In genomic region chr5:132556511-132557424, GRCh38 we compare ENCODE assay signal across 1 cellular context.
TF ChIP-seq lines count a peak whose summit lies in the region.

Gene RAD50, plus strand, starts transcription at chr5:132556977. Its CDS starts 348 bp downstream, at chr5:132557325.

TF ChIP-seq in HEK293, 187 proteins besides CTCF, POLR2A, EP300 and RAD21 (continued from another document and continues in another):
- TF ChIP-seq ZNF404 (tag by site-specific recombination; IDR thresholded peaks at IDR 0.05): no peak
- no peak for TF ChIP-seq ZNF23 (tag by site-specific recombination; IDR thresholded peaks at IDR 0.05; ENCODE audit: borderline replicate concordance)
- no peak for TF ChIP-seq ZNF280D (tag by site-specific recombination; IDR thresholded peaks at IDR 0.05)
- TF ChIP-seq ZNF510 (tag by site-specific recombination; IDR thresholded peaks at IDR 0.05; ENCODE audit: insufficient replicate concordance): no peak
- TF ChIP-seq OVOL3 (tag by site-specific recombination; IDR thresholded peaks at IDR 0.05): no peak
- TF ChIP-seq PRDM1 (tag by site-specific recombination; IDR thresholded peaks at IDR 0.05): no peak
- TF ChIP-seq, protein P1, sequence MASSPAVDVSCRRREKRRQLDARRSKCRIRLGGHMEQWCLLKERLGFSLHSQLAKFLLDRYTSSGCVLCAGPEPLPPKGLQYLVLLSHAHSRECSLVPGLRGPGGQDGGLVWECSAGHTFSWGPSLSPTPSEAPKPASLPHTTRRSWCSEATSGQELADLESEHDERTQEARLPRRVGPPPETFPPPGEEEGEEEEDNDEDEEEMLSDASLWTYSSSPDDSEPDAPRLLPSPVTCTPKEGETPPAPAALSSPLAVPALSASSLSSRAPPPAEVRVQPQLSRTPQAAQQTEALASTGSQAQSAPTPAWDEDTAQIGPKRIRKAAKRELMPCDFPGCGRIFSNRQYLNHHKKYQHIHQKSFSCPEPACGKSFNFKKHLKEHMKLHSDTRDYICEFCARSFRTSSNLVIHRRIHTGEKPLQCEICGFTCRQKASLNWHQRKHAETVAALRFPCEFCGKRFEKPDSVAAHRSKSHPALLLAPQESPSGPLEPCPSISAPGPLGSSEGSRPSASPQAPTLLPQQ (tag by site-specific recombination; IDR thresholded peaks at IDR 0.05): peak; percentile 84
- TF ChIP-seq SCRT2 (tag by site-specific recombination; IDR thresholded peaks at IDR 0.05): no peak
- no peak for TF ChIP-seq ZNF830 (tag by site-specific recombination; IDR thresholded peaks at IDR 0.05; ENCODE audit: low read depth)
- no peak for TF ChIP-seq ZNF223 (tag by site-specific recombination; IDR thresholded peaks at IDR 0.05)
- TF ChIP-seq, protein P2, sequence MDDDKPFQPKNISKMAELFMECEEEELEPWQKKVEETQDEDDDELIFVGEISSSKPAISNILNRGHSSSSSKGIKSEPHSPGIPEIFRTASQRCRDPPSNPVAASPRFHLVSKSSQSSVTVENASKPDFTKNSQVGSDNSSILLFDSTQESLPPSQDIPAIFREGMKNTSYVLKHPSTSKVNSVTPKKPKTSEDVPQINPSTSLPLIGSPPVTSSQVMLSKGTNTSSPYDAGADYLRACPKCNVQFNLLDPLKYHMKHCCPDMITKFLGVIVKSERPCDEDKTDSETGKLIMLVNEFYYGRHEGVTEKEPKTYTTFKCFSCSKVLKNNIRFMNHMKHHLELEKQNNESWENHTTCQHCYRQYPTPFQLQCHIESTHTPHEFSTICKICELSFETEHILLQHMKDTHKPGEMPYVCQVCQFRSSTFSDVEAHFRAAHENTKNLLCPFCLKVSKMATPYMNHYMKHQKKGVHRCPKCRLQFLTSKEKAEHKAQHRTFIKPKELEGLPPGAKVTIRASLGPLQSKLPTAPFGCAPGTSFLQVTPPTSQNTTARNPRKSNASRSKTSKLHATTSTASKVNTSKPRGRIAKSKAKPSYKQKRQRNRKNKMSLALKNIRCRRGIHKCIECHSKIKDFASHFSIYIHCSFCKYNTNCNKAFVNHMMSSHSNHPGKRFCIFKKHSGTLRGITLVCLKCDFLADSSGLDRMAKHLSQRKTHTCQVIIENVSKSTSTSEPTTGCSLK (tag by site-specific recombination; IDR thresholded peaks at IDR 0.05): no peak
- no peak for TF ChIP-seq KLF1 (tag by site-specific recombination; IDR thresholded peaks at IDR 0.05)
- TF ChIP-seq ZNF335 (tag by site-specific recombination; conservative IDR thresholded peaks at IDR 0.05): peak; percentile 94
- no peak for TF ChIP-seq ZNF521 (tag by site-specific recombination; IDR thresholded peaks at IDR 0.05)
- TF ChIP-seq ZFP37 (tag by site-specific recombination; IDR thresholded peaks at IDR 0.05): peak; percentile 88
- peak; percentile 95 for TF ChIP-seq ZNF76 (tag by site-specific recombination; IDR thresholded peaks at IDR 0.05; ENCODE audit: borderline replicate concordance, low read depth)
- peak; percentile 55 for TF ChIP-seq ZBTB21 (tag by site-specific recombination; IDR thresholded peaks at IDR 0.05)
- TF ChIP-seq ZNF571 (tag by site-specific recombination; IDR thresholded peaks at IDR 0.05): no peak
- no peak for TF ChIP-seq ZNF529 (tag by site-specific recombination; IDR thresholded peaks at IDR 0.05; ENCODE audit: insufficient replicate concordance)
- TF ChIP-seq ZNF48 (tag by site-specific recombination; IDR thresholded peaks at IDR 0.05): no peak
- TF ChIP-seq ZNF623 (tag by site-specific recombination; IDR thresholded peaks at IDR 0.05): no peak
- no peak for TF ChIP-seq ZNF530 (tag by site-specific recombination; IDR thresholded peaks at IDR 0.05; ENCODE audit: low read depth)
- TF ChIP-seq ZNF654 (tag by site-specific recombination; IDR thresholded peaks at IDR 0.05; ENCODE audit: low read depth): no peak
- TF ChIP-seq ZNF24 (tag by site-specific recombination; IDR thresholded peaks at IDR 0.05): peak; percentile 89
- no peak for TF ChIP-seq ZNF549 (tag by site-specific recombination; IDR thresholded peaks at IDR 0.05)
- TF ChIP-seq ZNF37A (tag by site-specific recombination; IDR thresholded peaks at IDR 0.05): no peak
- no peak for TF ChIP-seq ZNF670 (tag by site-specific recombination; IDR thresholded peaks at IDR 0.05; ENCODE audit: low read depth)
- TF ChIP-seq SCRT1 (tag by site-specific recombination; IDR thresholded peaks at IDR 0.05; ENCODE audit: borderline replicate concordance): no peak
- no peak for TF ChIP-seq ZNF514 (tag by site-specific recombination; IDR thresholded peaks at IDR 0.05)
- TF ChIP-seq, protein P3, sequence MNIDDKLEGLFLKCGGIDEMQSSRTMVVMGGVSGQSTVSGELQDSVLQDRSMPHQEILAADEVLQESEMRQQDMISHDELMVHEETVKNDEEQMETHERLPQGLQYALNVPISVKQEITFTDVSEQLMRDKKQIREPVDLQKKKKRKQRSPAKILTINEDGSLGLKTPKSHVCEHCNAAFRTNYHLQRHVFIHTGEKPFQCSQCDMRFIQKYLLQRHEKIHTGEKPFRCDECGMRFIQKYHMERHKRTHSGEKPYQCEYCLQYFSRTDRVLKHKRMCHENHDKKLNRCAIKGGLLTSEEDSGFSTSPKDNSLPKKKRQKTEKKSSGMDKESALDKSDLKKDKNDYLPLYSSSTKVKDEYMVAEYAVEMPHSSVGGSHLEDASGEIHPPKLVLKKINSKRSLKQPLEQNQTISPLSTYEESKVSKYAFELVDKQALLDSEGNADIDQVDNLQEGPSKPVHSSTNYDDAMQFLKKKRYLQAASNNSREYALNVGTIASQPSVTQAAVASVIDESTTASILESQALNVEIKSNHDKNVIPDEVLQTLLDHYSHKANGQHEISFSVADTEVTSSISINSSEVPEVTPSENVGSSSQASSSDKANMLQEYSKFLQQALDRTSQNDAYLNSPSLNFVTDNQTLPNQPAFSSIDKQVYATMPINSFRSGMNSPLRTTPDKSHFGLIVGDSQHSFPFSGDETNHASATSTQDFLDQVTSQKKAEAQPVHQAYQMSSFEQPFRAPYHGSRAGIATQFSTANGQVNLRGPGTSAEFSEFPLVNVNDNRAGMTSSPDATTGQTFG (tag by site-specific recombination; IDR thresholded peaks at IDR 0.05; ENCODE audit: borderline replicate concordance): no peak
- TF ChIP-seq ZNF548 (tag by site-specific recombination; IDR thresholded peaks at IDR 0.05): no peak
- TF ChIP-seq ZNF560 (tag by site-specific recombination; IDR thresholded peaks at IDR 0.05; ENCODE audit: borderline replicate concordance): no peak
- no peak for TF ChIP-seq ZNF626 (tag by site-specific recombination; IDR thresholded peaks at IDR 0.05)
- no peak for TF ChIP-seq BCL11A (tag by site-specific recombination; IDR thresholded peaks at IDR 0.05; ENCODE audit: low read depth)
- no peak for TF ChIP-seq ZNF221 (tag by site-specific recombination; IDR thresholded peaks at IDR 0.05; ENCODE audit: borderline replicate concordance)
- no peak for TF ChIP-seq ZNF214 (tag by site-specific recombination; IDR thresholded peaks at IDR 0.05; ENCODE audit: borderline replicate concordance)
- TF ChIP-seq WT1 (tag by site-specific recombination; IDR thresholded peaks at IDR 0.05): peak; percentile 42; the same call in 1 of the 2 replicates
- TF ChIP-seq, protein P4, sequence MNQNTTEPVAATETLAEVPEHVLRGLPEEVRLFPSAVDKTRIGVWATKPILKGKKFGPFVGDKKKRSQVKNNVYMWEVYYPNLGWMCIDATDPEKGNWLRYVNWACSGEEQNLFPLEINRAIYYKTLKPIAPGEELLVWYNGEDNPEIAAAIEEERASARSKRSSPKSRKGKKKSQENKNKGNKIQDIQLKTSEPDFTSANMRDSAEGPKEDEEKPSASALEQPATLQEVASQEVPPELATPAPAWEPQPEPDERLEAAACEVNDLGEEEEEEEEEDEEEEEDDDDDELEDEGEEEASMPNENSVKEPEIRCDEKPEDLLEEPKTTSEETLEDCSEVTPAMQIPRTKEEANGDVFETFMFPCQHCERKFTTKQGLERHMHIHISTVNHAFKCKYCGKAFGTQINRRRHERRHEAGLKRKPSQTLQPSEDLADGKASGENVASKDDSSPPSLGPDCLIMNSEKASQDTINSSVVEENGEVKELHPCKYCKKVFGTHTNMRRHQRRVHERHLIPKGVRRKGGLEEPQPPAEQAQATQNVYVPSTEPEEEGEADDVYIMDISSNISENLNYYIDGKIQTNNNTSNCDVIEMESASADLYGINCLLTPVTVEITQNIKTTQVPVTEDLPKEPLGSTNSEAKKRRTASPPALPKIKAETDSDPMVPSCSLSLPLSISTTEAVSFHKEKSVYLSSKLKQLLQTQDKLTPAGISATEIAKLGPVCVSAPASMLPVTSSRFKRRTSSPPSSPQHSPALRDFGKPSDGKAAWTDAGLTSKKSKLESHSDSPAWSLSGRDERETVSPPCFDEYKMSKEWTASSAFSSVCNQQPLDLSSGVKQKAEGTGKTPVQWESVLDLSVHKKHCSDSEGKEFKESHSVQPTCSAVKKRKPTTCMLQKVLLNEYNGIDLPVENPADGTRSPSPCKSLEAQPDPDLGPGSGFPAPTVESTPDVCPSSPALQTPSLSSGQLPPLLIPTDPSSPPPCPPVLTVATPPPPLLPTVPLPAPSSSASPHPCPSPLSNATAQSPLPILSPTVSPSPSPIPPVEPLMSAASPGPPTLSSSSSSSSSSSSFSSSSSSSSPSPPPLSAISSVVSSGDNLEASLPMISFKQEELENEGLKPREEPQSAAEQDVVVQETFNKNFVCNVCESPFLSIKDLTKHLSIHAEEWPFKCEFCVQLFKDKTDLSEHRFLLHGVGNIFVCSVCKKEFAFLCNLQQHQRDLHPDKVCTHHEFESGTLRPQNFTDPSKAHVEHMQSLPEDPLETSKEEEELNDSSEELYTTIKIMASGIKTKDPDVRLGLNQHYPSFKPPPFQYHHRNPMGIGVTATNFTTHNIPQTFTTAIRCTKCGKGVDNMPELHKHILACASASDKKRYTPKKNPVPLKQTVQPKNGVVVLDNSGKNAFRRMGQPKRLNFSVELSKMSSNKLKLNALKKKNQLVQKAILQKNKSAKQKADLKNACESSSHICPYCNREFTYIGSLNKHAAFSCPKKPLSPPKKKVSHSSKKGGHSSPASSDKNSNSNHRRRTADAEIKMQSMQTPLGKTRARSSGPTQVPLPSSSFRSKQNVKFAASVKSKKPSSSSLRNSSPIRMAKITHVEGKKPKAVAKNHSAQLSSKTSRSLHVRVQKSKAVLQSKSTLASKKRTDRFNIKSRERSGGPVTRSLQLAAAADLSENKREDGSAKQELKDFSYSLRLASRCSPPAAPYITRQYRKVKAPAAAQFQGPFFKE (tag by site-specific recombination; IDR thresholded peaks at IDR 0.05; ENCODE audit: borderline replicate concordance): no peak
- TF ChIP-seq ZNF354C (tag by site-specific recombination; IDR thresholded peaks at IDR 0.05; ENCODE audit: borderline replicate concordance, low read depth): no peak
- TF ChIP-seq ZNF747 (tag by site-specific recombination; IDR thresholded peaks at IDR 0.05): no peak
- 0 out of 2 replicates have a peak, but pooled peaks have one; percentile 7 for TF ChIP-seq OSR2 (tag by site-specific recombination; IDR thresholded peaks at IDR 0.05)
- no peak for TF ChIP-seq TCF7L2 (IDR thresholded peaks at IDR 0.05; ENCODE audit: borderline replicate concordance, low read depth, low read length)
- peak; percentile 91; the same call in 1 of the 2 replicates for TF ChIP-seq GFI1B (tag by site-specific recombination; IDR thresholded peaks at IDR 0.05)
- TF ChIP-seq TSHZ1 (tag by site-specific recombination; IDR thresholded peaks at IDR 0.05; ENCODE audit: borderline replicate concordance): no peak
- no peak for TF ChIP-seq ZNF324 (tag by site-specific recombination; IDR thresholded peaks at IDR 0.05)
- no peak; the same call in 1 of the 2 replicates for TF ChIP-seq ZNF792 (tag by site-specific recombination; IDR thresholded peaks at IDR 0.05)
- TF ChIP-seq ZNF600 (tag by site-specific recombination; IDR thresholded peaks at IDR 0.05): peak; percentile 79
- TF ChIP-seq ZFP41 (tag by site-specific recombination; IDR thresholded peaks at IDR 0.05; ENCODE audit: borderline replicate concordance): no peak
- no peak for TF ChIP-seq ZSCAN16 (tag by site-specific recombination; IDR thresholded peaks at IDR 0.05)
- peak; percentile 42; the same call in 1 of the 2 replicates for TF ChIP-seq ZSCAN23 (tag by site-specific recombination; IDR thresholded peaks at IDR 0.05)
- TF ChIP-seq ZBTB20 (tag by site-specific recombination; IDR thresholded peaks at IDR 0.05): peak; percentile 72; the same call in 1 of the 2 replicates
